ENCODE assay signal across 8 cellular contexts in genomic region chr14:91140672-91141071, GRCh38. TPM values are rescaled to one million over a fixed set of nuclear protein-coding genes. Genes with fewer than 3 reads are reported as not detected.
DNase-seq lines count a peak whose midpoint lies in the region; FAIRE-seq and TF ChIP-seq lines count a peak whose summit lies in the region.

No MANE protein-coding gene starts in this region.

- TF ChIP-seq CTCF in D721Med (IDR thresholded peaks at IDR 0.05; ENCODE audit: insufficient read depth, missing control alignments) (peak; percentile 32), brain (conservative IDR thresholded peaks at IDR 0.05) (peak; percentile 54 to 71), tibial artery (IDR thresholded peaks at IDR 0.05) (no peak)

- peak overlapping the region in 2 of 5 experiments; percentile 47 to 57 for H3K27ac Mint-ChIP-seq in brain

- peaks cover 18% of the 10 kb centered on the region for H3K4me1 Mint-ChIP-seq in brain

- no peaks in the 10 kb centered on the region for H3K9me3 ChIP-seq in tibial artery

- DNase-seq in D721Med (ENCODE audit: insufficient read length, low spot score), result no peak
- peak; percentile 24 for DNase-seq in HuH-7 (ENCODE audit: low spot score)
- DNase-seq in myocyte (ENCODE audit: low read depth), result peak; percentile 35
- DNase-seq in effector CD8-positive, alpha-beta T cell (lab: John Stamatoyannopoulos, UW), result no peak
- DNase-seq in activated CD4-positive, CD25-positive, alpha-beta regulatory T cell (lab: John Stamatoyannopoulos, UW), result no peak
- DNase-seq in activated CD4-positive, alpha-beta T cell treated with anti-CD3 and anti-CD28 coated beads for 1 hour, result no peak
- no peak for DNase-seq in tibial artery

- H3K36me3 ChIP-seq in tibial artery, result no peaks in the 10 kb centered on the region

- H3K27me3 Mint-ChIP-seq in brain, result peaks cover 7% of the 10 kb centered on the region

- intact Hi-C loops in tibial artery (cut with DNase I; ENCODE audit: low total_unique reads), result loop anchor here (10.0 kb wide), 1 partner anchor 76 kb away; the partner anchor contains the start of gene RPS6KA5

- H3K4me3 Mint-ChIP-seq in brain, result no peak overlapping the region

- peaks cover 10% of the 10 kb centered on the region for H3K36me3 Mint-ChIP-seq in brain

- peaks cover 0 to 3% (median 0%) of the 10 kb centered on the region in 5 experiments for H3K9me3 Mint-ChIP-seq in brain

- H3K4me3 ChIP-seq in tibial artery, result no peak overlapping the region

- H3K27me3 ChIP-seq in tibial artery, result no peaks in the 10 kb centered on the region

- FAIRE-seq in D721Med (lab: Jason Lieb, UNC), result no peak

- H3K27ac ChIP-seq in tibial artery, result no peak overlapping the region

- peaks cover 0 to 18% (median 17%) of the 10 kb centered on the region in 4 donors for H3K4me1 ChIP-seq in tibial artery

RNA-seq across cellular contexts. Expression of gene DGLUCY, which starts 26.8 kb away (rescaled TPM):
- polyA plus RNA-seq in brain (ENCODE audit: insufficient read depth, low read depth, low replicate concordance), result 49.6 TPM
- 81.7 and 83.4 TPM in 2 replicates for total RNA-seq in myocyte
- 57.6 TPM for polyA plus RNA-seq in myocyte (2012)

Comparison
In these comparisons a context has a peak if more than half of its experiments do, and no peak if none do; other contexts are left out.
1. DNase-seq: peak in HuH-7 (single experiment) and myocyte (single experiment); none in D721Med (single experiment), effector CD8-positive, alpha-beta T cell (single experiment), activated CD4-positive, CD25-positive, alpha-beta regulatory T cell (0 of 4), activated CD4-positive, alpha-beta T cell treated with anti-CD3 and anti-CD28 coated beads for 1 hour (single experiment) and tibial artery (0 of 2).
2. CTCF ChIP-seq: peak in D721Med (single experiment) and brain (2 of 2); none in tibial artery (0 of 2).